Comparison of ENCODE assay signal across 3 cellular contexts in genomic region chr9:133750927-133751649, GRCh38.
A peak's percentile ranks its signal among the peaks of the same experiment; 100 is the strongest.
TF ChIP-seq lines count a peak whose summit lies in the region.

No MANE protein-coding gene starts in this region.

TF ChIP-seq in SK-N-SH, 30 proteins besides CTCF, POLR2A, EP300 and RAD21 (continued from another document):
- 0 out of 2 replicates have a peak, but pooled peaks have one; percentile 14 for TF ChIP-seq REST (IDR thresholded peaks at IDR 0.05; ENCODE audit: low read depth, low read length)

TF ChIP-seq in SK-N-SH treated with all-trans-retinoic acid at 6 μM for 48 hours, 23 proteins besides CTCF, POLR2A, EP300 and RAD21 (continued from another document):
- TF ChIP-seq PATZ1 (CRISPR knock-in tag; IDR thresholded peaks at IDR 0.05; ENCODE audit: borderline replicate concordance) (no peak), ESRRG (CRISPR knock-in tag; IDR thresholded peaks at IDR 0.05) (no peak), CREB5 (CRISPR knock-in tag; IDR thresholded peaks at IDR 0.05; ENCODE audit: low read depth) (no peak), CSRNP3 (CRISPR knock-in tag; IDR thresholded peaks at IDR 0.05) (no peak), ZNF8 (CRISPR knock-in tag; IDR thresholded peaks at IDR 0.05) (no peak), SNAI2 (CRISPR knock-in tag; IDR thresholded peaks at IDR 0.05) (no peak), TSHZ2 (CRISPR knock-in tag; IDR thresholded peaks at IDR 0.05) (no peak), CSDC2 (CRISPR knock-in tag; IDR thresholded peaks at IDR 0.05) (no peak), ZFP30 (CRISPR knock-in tag; IDR thresholded peaks at IDR 0.05) (no peak), PPARA (CRISPR knock-in tag; IDR thresholded peaks at IDR 0.05; ENCODE audit: borderline replicate concordance) (no peak), GLIS3 (CRISPR knock-in tag; IDR thresholded peaks at IDR 0.05) (no peak), ISL1 (CRISPR knock-in tag; IDR thresholded peaks at IDR 0.05) (no peak)

TF ChIP-seq in HEK293, 187 proteins besides CTCF, POLR2A, EP300 and RAD21 (continued from another document):
- 0 out of 2 replicates have a peak, but pooled peaks have one; percentile 27 for TF ChIP-seq REST (tag by site-specific recombination; IDR thresholded peaks at IDR 0.05)
